22 cellular contexts compared by ENCODE assay signal in genomic region chrX:155889328-155889727, GRCh38.
"Had no signal": no experiment of that assay in that cellular context is flagged by ENCODE, and none has a peak within 500 bp of the region (broad histone marks: within the 10 kb centered on the region; RNA-seq: fewer than 3 reads in every experiment).

No MANE protein-coding gene starts in this region.

- DNase-seq: activated CD4-positive, alpha-beta T cell treated with anti-CD3 and anti-CD28 coated beads for 4 hours; activated CD8-positive, alpha-beta memory T cell treated with anti-CD3 and anti-CD28 coated beads, Interleukin-2, amount 50 U/mL, for 4 hours; activated CD8-positive, alpha-beta T cell treated with anti-CD3 and anti-CD28 coated beads for 36 hours; activated naive CD4-positive, alpha-beta T cell treated with anti-CD3 and anti-CD28 coated beads, Interleukin-2, amount 50 U/mL, for 16 hours; activated T-cell treated with anti-CD3 and anti-CD28 coated beads, Interleukin-2, amount 50 U/mL, for 72 hours; aorta; IMR-90; KG1; NCI-H1105; NCI-H1436; NCI-H187; NCI-H2081; NCI-H446; NCI-H524; PC-3; SHP77 treated with DMSO at 0.1 percent for 48 hours; T-helper 17 cell; T-helper 9 cell had no signal

- H3K4me3 Mint-ChIP-seq: activated CD8-positive, alpha-beta T cell treated with anti-CD3 and anti-CD28 coated beads for 36 hours; activated T-cell treated with anti-CD3 and anti-CD28 coated beads, Interleukin-2, amount 50 U/mL, for 72 hours; brain; central memory CD8-positive, alpha-beta T cell; T-helper 17 cell had no signal

- H3K9me3 Mint-ChIP-seq: activated CD8-positive, alpha-beta T cell treated with anti-CD3 and anti-CD28 coated beads for 36 hours; activated T-cell treated with anti-CD3 and anti-CD28 coated beads, Interleukin-2, amount 50 U/mL, for 72 hours; central memory CD8-positive, alpha-beta T cell had no signal

- H3K27me3 Mint-ChIP-seq: activated CD8-positive, alpha-beta T cell treated with anti-CD3 and anti-CD28 coated beads for 36 hours; brain; central memory CD8-positive, alpha-beta T cell; T-helper 17 cell had no signal

- H3K4me1 Mint-ChIP-seq: brain, T-helper 17 cell had no signal

- H3K27ac Mint-ChIP-seq: activated CD8-positive, alpha-beta T cell treated with anti-CD3 and anti-CD28 coated beads for 36 hours; activated T-cell treated with anti-CD3 and anti-CD28 coated beads, Interleukin-2, amount 50 U/mL, for 72 hours; activated T-helper 2 cell treated with anti-CD3 and anti-CD28 coated beads, Interferon-gamma antibody, Interleukin-2, Interleukin-4, amounts not matched to agents 10 μg/mL and 5 μg/mL and 100 μg/mL, durations not matched to agents 14 hours and 24 hours and 36 hours; T-helper 17 cell had no signal

- ATAC-seq: activated CD4-positive, CD25-positive, alpha-beta regulatory T cell treated with anti-CD3 and anti-CD28 coated beads, Interleukin-2, amount 50 U/mL, for 24 hours; activated CD8-positive, alpha-beta T cell treated with anti-CD3 and anti-CD28 coated beads for 36 hours; activated T-cell treated with anti-CD3 and anti-CD28 coated beads, Interleukin-2, amount 50 U/mL, for 72 hours; PC-3; T-helper 17 cell had no signal
